ENCODE assay signal across 8 cellular contexts in genomic region chr2:237714690-237715458, GRCh38.
DNase-seq lines count a peak whose midpoint lies in the region; ATAC-seq and TF ChIP-seq lines count a peak whose summit lies in the region.

No MANE protein-coding gene starts in this region.

- POLR2A ChIA-PET in CD4-positive, alpha-beta T cell (lab: Charles Lee), result interaction anchor here (2.7 kb wide), 1 partner anchor 18 kb away, joined by 10 read pairs; no protein-coding TSS in a partner anchor

- H3K4me3 ChIP-seq in SK-N-MC (no peak overlapping the region), fibroblast of pulmonary artery (replicated peaks; ENCODE audit: low read depth, low read length) (no peak overlapping the region)

- ATAC-seq in CD4-positive, alpha-beta T cell (ENCODE audit: poor library complexity), result no peak
- no peak for ATAC-seq in GM19395 (IDR thresholded peaks at IDR 0.05; ENCODE audit: unreplicated experiment)

- no peak for TF ChIP-seq CTCF in CD4-positive, alpha-beta T cell (IDR thresholded peaks at IDR 0.05)
- no peak for TF ChIP-seq CTCF in fibroblast of pulmonary artery (IDR thresholded peaks at IDR 0.05; ENCODE audit: low read length, missing control alignments)
- TF ChIP-seq CTCF in neural crest cell (conservative IDR thresholded peaks at IDR 0.05), result no peak
- no peak for TF ChIP-seq CTCF in GM13977 (IDR thresholded peaks at IDR 0.05; ENCODE audit: extremely low read depth, insufficient read depth, missing control alignments)

- no peak overlapping the region for H3K4me3 Mint-ChIP-seq in CD4-positive, alpha-beta T cell
- H3K4me3 Mint-ChIP-seq in neural crest cell, result peak overlapping the region; percentile 16

- CTCF ChIA-PET in CD4-positive, alpha-beta T cell (lab: Charles Lee), result interaction anchor here (1.0 kb wide), 1 partner anchor 13 kb away, joined by 3 read pairs; no protein-coding TSS in a partner anchor

- H3K9me3 Mint-ChIP-seq in CD4-positive, alpha-beta T cell, result no peaks in the 10 kb centered on the region
- H3K9me3 Mint-ChIP-seq in neural crest cell, result no peaks in the 10 kb centered on the region

- peak overlapping the region; percentile 46 for H3K27ac Mint-ChIP-seq in CD4-positive, alpha-beta T cell
- peak overlapping the region; percentile 83 for H3K27ac Mint-ChIP-seq in neural crest cell (ENCODE audit: unreplicated experiment)

- peak overlapping the region; percentile 41 for H3K9ac ChIP-seq in SK-N-MC (ENCODE audit: insufficient read length)

- no peak overlapping the region for H3K27ac ChIP-seq in CD4-positive, alpha-beta T cell (ENCODE audit: low read depth, low read length)
- H3K27ac ChIP-seq in SK-N-MC, result 0 out of 2 replicates have a peak overlapping the region, but pooled peaks have one; percentile 46

- in situ Hi-C loops in GM13977 (cut with MboI; ENCODE audit: low pct_unique_long_range_greater_than_20kb, low sequenced_read_pairs, unreplicated experiment), result no loop called here

- H3K9me3 ChIP-seq in CD4-positive, alpha-beta T cell (ENCODE audit: control insufficient read depth, low read length), result no peaks in the 10 kb centered on the region
- H3K9me3 ChIP-seq in SK-N-MC (ENCODE audit: low read depth, low read length), result no peaks in the 10 kb centered on the region

- H3K4me1 Mint-ChIP-seq in CD4-positive, alpha-beta T cell (ENCODE audit: low read depth), result peaks cover 81% of the 10 kb centered on the region
- peaks cover 35% of the 10 kb centered on the region for H3K4me1 Mint-ChIP-seq in neural crest cell

- DNase-seq in CD4-positive, alpha-beta T cell, result no peak
- DNase-seq in SK-N-MC (ENCODE audit: low read depth, low spot score), result no peak
- peak; percentile 46 for DNase-seq in fibroblast of pulmonary artery (ENCODE audit: low read depth)
- no peak for DNase-seq in neural crest cell (ENCODE audit: low read depth, low spot score)
- no peak for DNase-seq in AG20443 (ENCODE audit: low spot score)
- DNase-seq in NCI-H2081 treated with DMSO at 0.1 percent for 48 hours (lab: John Stamatoyannopoulos, UW), result no peak
- DNase-seq in GM13977 (ENCODE audit: low spot score), result no peak

- no peaks in the 10 kb centered on the region for H3K27me3 Mint-ChIP-seq in CD4-positive, alpha-beta T cell
- H3K27me3 Mint-ChIP-seq in neural crest cell (ENCODE audit: low read depth), result no peaks in the 10 kb centered on the region

- intact Hi-C loops in CD4-positive, alpha-beta T cell (cut with DNase I, micrococcal nuclease), result loop anchor here in 1 of 2 experiments (2.0 kb wide), 1 partner anchor 18 kb away; no protein-coding TSS in a partner anchor

- H3K27me3 ChIP-seq in CD4-positive, alpha-beta T cell (ENCODE audit: control insufficient read depth, insufficient read depth, low read length), result no peaks in the 10 kb centered on the region

- H3K36me3 ChIP-seq in SK-N-MC (ENCODE audit: insufficient read depth, low read length), result no peaks in the 10 kb centered on the region; the same call in 1 of the 2 replicates

- H3K36me3 Mint-ChIP-seq in CD4-positive, alpha-beta T cell (ENCODE audit: low read depth), result peaks cover 76% of the 10 kb centered on the region
- H3K36me3 Mint-ChIP-seq in neural crest cell (ENCODE audit: low read depth), result peaks cover 3% of the 10 kb centered on the region
